Comparison of ENCODE assay signal across 20 cellular contexts in the genomic region with DNA sequence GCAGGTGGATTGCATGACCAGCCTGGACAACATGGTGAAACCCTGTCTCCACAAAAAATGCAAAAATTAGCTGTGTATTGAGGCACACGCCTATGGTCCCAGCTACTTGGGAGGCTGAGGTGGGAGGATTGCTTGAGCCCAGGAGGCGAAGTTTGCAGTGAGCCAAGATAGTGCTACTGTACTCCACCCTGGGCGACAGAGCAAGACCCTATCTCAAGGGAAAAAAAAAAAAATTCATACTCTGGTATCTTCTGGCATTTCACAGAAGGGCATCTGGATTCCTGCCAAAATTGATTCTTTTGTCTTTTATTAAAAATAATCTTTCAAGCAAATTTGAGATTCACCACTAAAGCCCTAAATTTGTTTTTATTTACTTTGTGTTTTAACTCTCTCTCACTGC. TPM values are rescaled to one million over a fixed set of nuclear protein-coding genes. Genes with fewer than 3 reads are reported as not detected.
DNase-seq lines count a peak whose midpoint lies in the region; ATAC-seq, FAIRE-seq and TF ChIP-seq lines count a peak whose summit lies in the region.
"Had no signal": no experiment of that assay in that cellular context is flagged by ENCODE, and none has a peak within 500 bp of the region (broad histone marks: within the 10 kb centered on the region; RNA-seq: fewer than 3 reads in every experiment).

No MANE protein-coding gene starts in this region.

- no peak for FAIRE-seq in HepG2 (lab: Jason Lieb, UNC)

- intact Hi-C loops in HepG2 (cut with micrococcal nuclease; ENCODE audit: unreplicated experiment) (no loop called here), right lobe of liver (cut with DNase I) (no loop called here)

- BruUV-seq in HepG2 (replicated peaks; lab: Mats Ljungman, UMichigan) = no TSS peak

- DNase-seq in HepG2 (ENCODE audit: low spot score) = no peak
- DNase-seq in right lobe of liver = no peak
- DNase-seq in chondrocyte (ENCODE audit: low spot score) = no peak
- no peak for DNase-seq in osteoblast (ENCODE audit: insufficient read length, low spot score, missing footprints)
- no peak for DNase-seq in NCI-H2029 treated with DMSO at 0.1 percent for 48 hours (lab: John Stamatoyannopoulos, UW)
- DNase-seq in GM19238 (ENCODE audit: insufficient read length, low spot score) = no peak
- DNase-seq in NCI-H1930 (lab: John Stamatoyannopoulos, UW) = no peak
- DNase-seq: activated CD4-positive, alpha-beta T cell treated with anti-CD3 and anti-CD28 coated beads for 4 hours; CD4-positive, alpha-beta T cell; DMS153; effector memory CD4-positive, alpha-beta T cell; GDM1; glutamatergic neuron; NCI-H1105 treated with DMSO at 0.1 percent for 48 hours; NCI-H526; stimulated activated CD8-positive, alpha-beta memory T cell treated with anti-CD3 and anti-CD28 coated beads, Interleukin-4, amount 100 ng/mL, for 48 hours; T-cell had no signal

- no peak for TF ChIP-seq POLR2A in HepG2 (IDR thresholded peaks at IDR 0.05; ENCODE audit: insufficient read depth in 1 of 2, low read depth in 2 of 2, low read length in 2 of 2)
- TF ChIP-seq POLR2A in right lobe of liver (IDR thresholded peaks at IDR 0.05) = no peak

- POLR2A ChIA-PET in HepG2 (lab: Yijun Ruan, JAX) = no interaction called here

- no peaks in the 10 kb centered on the region for H3K9me3 ChIP-seq in HepG2 (ENCODE audit: low read length)
- H3K9me3 ChIP-seq in right lobe of liver = no peaks in the 10 kb centered on the region
- H3K9me3 ChIP-seq in osteoblast (ENCODE audit: low read depth, low read length) = no peaks in the 10 kb centered on the region

- peaks cover 84% of the 10 kb centered on the region for H3K79me2 ChIP-seq in HepG2 (ENCODE audit: insufficient read depth, low read length)
- H3K79me2 ChIP-seq in osteoblast (ENCODE audit: insufficient read depth, low read length) = peaks cover 99% of the 10 kb centered on the region

- H3K27me3 ChIP-seq in HepG2 (ENCODE audit: control insufficient read depth in 1 of 2, insufficient read depth in 2 of 2, low read length in 2 of 2) = no peaks in the 10 kb centered on the region
- no peaks in the 10 kb centered on the region for H3K27me3 ChIP-seq in right lobe of liver
- H3K27me3 ChIP-seq in osteoblast (ENCODE audit: insufficient read depth, low read length) = no peaks in the 10 kb centered on the region

- H3K36me3 Mint-ChIP-seq in chondrocyte (ENCODE audit: low read depth) = no peaks in the 10 kb centered on the region
- H3K36me3 Mint-ChIP-seq: activated naive CD4-positive, alpha-beta T cell treated with anti-CD3 and anti-CD28 coated beads, Interleukin-2, amount 50 U/mL, for 72 hours; T-cell had no signal

- H4K20me1 ChIP-seq in HepG2 (ENCODE audit: insufficient read depth, low read length) (peaks cover 23% of the 10 kb centered on the region), osteoblast (ENCODE audit: insufficient read depth, low read length) (peaks cover 69% of the 10 kb centered on the region)

- no peak overlapping the region for H3K4me2 ChIP-seq in HepG2 (ENCODE audit: low read depth, low read length)
- no peak overlapping the region for H3K4me2 ChIP-seq in osteoblast (ENCODE audit: insufficient read depth, low read length)

- no peaks in the 10 kb centered on the region for H3K36me3 ChIP-seq in HepG2 (replicated peaks in 1 of 2; ENCODE audit: control insufficient read depth in 1 of 2, insufficient read depth in 2 of 2, low read length in 2 of 2)
- H3K36me3 ChIP-seq in right lobe of liver = no peaks in the 10 kb centered on the region
- H3K36me3 ChIP-seq in osteoblast (ENCODE audit: insufficient read depth, low read length) = peaks cover 13% of the 10 kb centered on the region

- no peaks in the 10 kb centered on the region for H3K27me3 Mint-ChIP-seq in chondrocyte (ENCODE audit: low read depth)
- H3K27me3 Mint-ChIP-seq: CD4-positive, alpha-beta T cell; T-cell had no signal

- in situ Hi-C loops in HepG2 (cut with HindIII; ENCODE audit: extremely low pct_ligation_motif_present, low pct_unique_long_range_greater_than_20kb) = no loop called here

- no peak overlapping the region for H3K4me3 Mint-ChIP-seq in chondrocyte (ENCODE audit: unreplicated experiment)
- H3K4me3 Mint-ChIP-seq: CD4-positive, alpha-beta T cell; T-cell had no signal

- peaks cover 35% of the 10 kb centered on the region for H3K4me1 Mint-ChIP-seq in chondrocyte (ENCODE audit: low read depth)
- H3K4me1 Mint-ChIP-seq: T-cell had no signal

- WGBS in HepG2 (ENCODE audit: low lambda C conversion rate) = 97% methylated on average over 3 of the region's 3 CpGs
- 59% methylated on average over 3 of the region's 3 CpGs for WGBS in right lobe of liver (ENCODE audit: insufficient coverage, low coverage, low lambda C conversion rate, missing lambda C conversion rate)

- H3K4me1 ChIP-seq in HepG2 (ENCODE audit: insufficient read depth, low read length) (peaks cover 81% of the 10 kb centered on the region), right lobe of liver (peaks cover 0 to 67% (median 29%) of the 10 kb centered on the region in 4 donors), osteoblast (ENCODE audit: insufficient read depth, low read length) (peaks cover 72% of the 10 kb centered on the region)

- CTCF ChIA-PET in HepG2 (lab: Yijun Ruan, JAX; ENCODE audit: low intra/inter-chr PET ratio, low total read pairs) = no interaction called here

- no peak for TF ChIP-seq RAD21 in HepG2 (CRISPR knock-in tag; IDR thresholded peaks at IDR 0.05)

- TF ChIP-seq CTCF in HepG2 (CRISPR knock-in tag; IDR thresholded peaks at IDR 0.05) (no peak), right lobe of liver (IDR thresholded peaks at IDR 0.05) (no peak), chondrocyte (IDR thresholded peaks at IDR 0.05) (no peak), osteoblast (IDR thresholded peaks at IDR 0.05; ENCODE audit: extremely low read depth, low read depth, low read length) (no peak)

- H2AFZ ChIP-seq in HepG2 (ENCODE audit: low read length) = no peak overlapping the region
- H2AFZ ChIP-seq in osteoblast (ENCODE audit: low read length) = no peak overlapping the region

- no peak for ATAC-seq in HepG2
- ATAC-seq in right lobe of liver = no peak
- no peak for ATAC-seq in HG02610 (IDR thresholded peaks at IDR 0.05; ENCODE audit: unreplicated experiment)
- ATAC-seq: activated naive CD4-positive, alpha-beta T cell treated with anti-CD3 and anti-CD28 coated beads, Interleukin-2, amount 50 U/mL, for 72 hours; left lobe of liver; T-cell had no signal

- H3K27ac Mint-ChIP-seq in chondrocyte (ENCODE audit: unreplicated experiment) = peak overlapping the region; percentile 71
- H3K27ac Mint-ChIP-seq: activated naive CD4-positive, alpha-beta T cell treated with anti-CD3 and anti-CD28 coated beads, Interleukin-2, amount 50 U/mL, for 72 hours; CD4-positive, alpha-beta T cell; T-cell had no signal

- H3K9me3 Mint-ChIP-seq in chondrocyte (ENCODE audit: low read depth) = no peaks in the 10 kb centered on the region
- H3K9me3 Mint-ChIP-seq: activated naive CD4-positive, alpha-beta T cell treated with anti-CD3 and anti-CD28 coated beads, Interleukin-2, amount 50 U/mL, for 72 hours; CD4-positive, alpha-beta T cell; T-cell had no signal

- no peak overlapping the region for H3K9ac ChIP-seq in HepG2 (ENCODE audit: insufficient read depth, low read depth, low read length)

- H3K4me3 ChIP-seq in HepG2 (replicated peaks in 1 of 3; ENCODE audit: insufficient read depth in 1 of 3, low read depth in 2 of 3, low read length in 3 of 3) = no peak overlapping the region
- H3K4me3 ChIP-seq in right lobe of liver = no peak overlapping the region
- no peak overlapping the region for H3K4me3 ChIP-seq in osteoblast (ENCODE audit: insufficient read depth, low read length)

- TF ChIP-seq EP300 in HepG2 (IDR thresholded peaks at IDR 0.05; ENCODE audit: low read depth in 2 of 2, low read length in 2 of 2) (no peak), HepG2 (CRISPR knock-in tag; IDR thresholded peaks at IDR 0.05; ENCODE audit: borderline replicate concordance) (no peak)

- no peak overlapping the region for H3K27ac ChIP-seq in HepG2 (ENCODE audit: extremely low read length, insufficient read depth, low read length)
- peak overlapping the region in 1 of 3 donors; percentile 78 for H3K27ac ChIP-seq in right lobe of liver
- H3K27ac ChIP-seq in osteoblast (ENCODE audit: low read depth, low read length) = peak overlapping the region; percentile 34

TF ChIP-seq in HepG2, 621 proteins besides CTCF, POLR2A, EP300 and RAD21 (continues in another document):
- no peak for TF ChIP-seq ATF4 (CRISPR knock-in tag; IDR thresholded peaks at IDR 0.05)

RNA-seq across cellular contexts. Expression of gene CLIC4, which starts 19.2 kb away (rescaled TPM):
- total RNA-seq in HepG2 (2016; rRNA removed; fragmentation: Illumina TruSeq; extraction: Trizol) (77.4 and 120 TPM in 2 replicates), right lobe of liver (10 to 100 TPM; 35.0 to 63.6 (median 44.3) TPM), chondrocyte (282 to 430 TPM (median 411 TPM) in 3 replicates), osteoblast (697 and 711 TPM in 2 replicates)
- total RNA-seq in HepG2 (2016; cell fraction: cytosol; rRNA removed; fragmentation: Illumina TruSeq; extraction: Trizol; ENCODE audit: low read depth) = 5.2 and 5.7 TPM in 2 replicates
- 79.6 and 107 TPM in 2 replicates for total RNA-seq in HepG2 (2016; cell fraction: insoluble cytoplasmic fraction; rRNA removed; fragmentation: Illumina TruSeq; extraction: Trizol)
- 27.3 and 32.5 TPM in 2 replicates for total RNA-seq in HepG2 (2016; cell fraction: membrane; rRNA removed; fragmentation: Illumina TruSeq; extraction: Trizol)
- total RNA-seq in HepG2 (2016; cell fraction: nucleus; rRNA removed; fragmentation: Illumina TruSeq; extraction: Trizol) = 53.7 and 61.5 TPM in 2 replicates
- 19.9 and 23.3 TPM in 2 replicates for polyA plus RNA-seq in HepG2 (2011; rRNA removed)
- 15.6 and 24.0 TPM in 2 replicates for polyA plus RNA-seq in HepG2 (2011; cell fraction: cytosol; rRNA removed)
- 8.0 and 12.1 TPM in 2 replicates for polyA plus RNA-seq in HepG2 (2011; cell fraction: nucleus; rRNA removed)
- 51.1 and 58.9 TPM in 2 replicates for polyA plus RNA-seq in HepG2 (2012)
- polyA plus RNA-seq in HepG2 (2016; cell fraction: cytosol; fragmentation: Illumina TruSeq; extraction: Trizol; ENCODE audit: low read depth) = 5.0 and 5.8 TPM in 2 replicates
- polyA plus RNA-seq in HepG2 (2016; cell fraction: insoluble cytoplasmic fraction; fragmentation: Illumina TruSeq; extraction: Trizol; ENCODE audit: low read depth) = 122 and 132 TPM in 2 replicates
- 19.2 and 20.4 TPM in 2 replicates for polyA plus RNA-seq in HepG2 (2016; cell fraction: membrane; fragmentation: Illumina TruSeq; extraction: Trizol; ENCODE audit: low read depth)
- 62.7 and 67.7 TPM in 2 replicates for polyA plus RNA-seq in HepG2 (2016; cell fraction: nucleus; fragmentation: Illumina TruSeq; extraction: Trizol; ENCODE audit: insufficient read depth, low read depth)
- 11.1 and 23.5 TPM in 2 replicates for polyA minus RNA-seq in HepG2 (2011; rRNA and poly(A)+ RNA removed; ENCODE audit: low replicate concordance)
- polyA minus RNA-seq in HepG2 (2011; cell fraction: cytosol; rRNA and poly(A)+ RNA removed) = 41.9 and 45.3 TPM in 2 replicates
- 31.5 and 33.2 TPM in 2 replicates for polyA minus RNA-seq in HepG2 (2011; cell fraction: nucleus; rRNA and poly(A)+ RNA removed)
